In genomic region chr5:75567710-75568109, GRCh38 we compare ENCODE assay signal across 8 cellular contexts. TPM values are rescaled to one million over a fixed set of nuclear protein-coding genes. Genes with fewer than 3 reads are reported as not detected.
A peak's percentile ranks its signal among the peaks of the same experiment; 100 is the strongest.
DNase-seq lines count a peak whose midpoint lies in the region; TF ChIP-seq lines count a peak whose summit lies in the region.

No MANE protein-coding gene starts in this region.

- H3K4me3 Mint-ChIP-seq in chondrocyte (ENCODE audit: unreplicated experiment), result peak overlapping the region; percentile 14
- H3K4me3 Mint-ChIP-seq in stimulated activated naive CD8-positive, alpha-beta T cell treated with anti-CD3 and anti-CD28 coated beads, Interleukin-15, Interleukin-2, amounts not matched to agents 100 ng/mL and 50 ng/mL, for 24 hours, result peak overlapping the region; percentile 72

- intact Hi-C loops in testis (cut with DNase I; ENCODE audit: low total_unique reads), result no loop called here

- H3K9me3 ChIP-seq in BE2C, result no peaks in the 10 kb centered on the region
- H3K9me3 ChIP-seq in testis, result no peaks in the 10 kb centered on the region

- DNase-seq in stimulated activated CD4-positive, alpha-beta T cell treated with anti-CD3 and anti-CD28 coated beads, Interleukin-1b, Interleukin-23, amount 100 ng/mL, for 48 hours, result peak; percentile 16
- DNase-seq in stimulated activated CD4-positive, alpha-beta T cell treated with anti-CD3 and anti-CD28 coated beads, Interleukin-2, amount 100 ng/mL, for 24 hours, result no peak
- DNase-seq in M059J (ENCODE audit: low read depth), result peak; percentile 70
- no peak for DNase-seq in chondrocyte (ENCODE audit: low spot score)
- DNase-seq in BE2C, result no peak
- no peak for DNase-seq in ureter (ENCODE audit: low spot score)
- DNase-seq in testis, result no peak

- H3K27me3 Mint-ChIP-seq in chondrocyte (ENCODE audit: low read depth), result no peaks in the 10 kb centered on the region
- no peaks in the 10 kb centered on the region for H3K27me3 Mint-ChIP-seq in stimulated activated naive CD8-positive, alpha-beta T cell treated with anti-CD3 and anti-CD28 coated beads, Interleukin-15, Interleukin-2, amounts not matched to agents 100 ng/mL and 50 ng/mL, for 24 hours

- peaks cover 14% of the 10 kb centered on the region for H3K4me1 ChIP-seq in BE2C
- H3K4me1 ChIP-seq in testis, result peaks cover 24% of the 10 kb centered on the region

- peaks cover 19% of the 10 kb centered on the region for H3K9me3 Mint-ChIP-seq in chondrocyte (ENCODE audit: low read depth)
- H3K9me3 Mint-ChIP-seq in stimulated activated naive CD8-positive, alpha-beta T cell treated with anti-CD3 and anti-CD28 coated beads, Interleukin-15, Interleukin-2, amounts not matched to agents 100 ng/mL and 50 ng/mL, for 24 hours, result peaks cover 27% of the 10 kb centered on the region

- H3K36me3 Mint-ChIP-seq in chondrocyte (ENCODE audit: low read depth), result peaks cover 12% of the 10 kb centered on the region
- peaks cover 59% of the 10 kb centered on the region for H3K36me3 Mint-ChIP-seq in stimulated activated naive CD8-positive, alpha-beta T cell treated with anti-CD3 and anti-CD28 coated beads, Interleukin-15, Interleukin-2, amounts not matched to agents 100 ng/mL and 50 ng/mL, for 24 hours (ENCODE audit: low read depth)

- no peaks in the 10 kb centered on the region for H3K27me3 ChIP-seq in BE2C
- no peaks in the 10 kb centered on the region for H3K27me3 ChIP-seq in testis

- H3K36me3 ChIP-seq in BE2C (peaks cover 12% of the 10 kb centered on the region), testis (ENCODE audit: low read depth, missing control alignments) (no peaks in the 10 kb centered on the region)

- no peak for TF ChIP-seq POLR2A in testis (IDR thresholded peaks at IDR 0.05)

- WGBS in testis, 2 donors, result 56 to 59% methylated on average over 2 of the region's 2 CpGs

- peak overlapping the region; percentile 92 for H3K27ac Mint-ChIP-seq in chondrocyte (ENCODE audit: unreplicated experiment)
- peak overlapping the region; percentile 97 for H3K27ac Mint-ChIP-seq in stimulated activated naive CD8-positive, alpha-beta T cell treated with anti-CD3 and anti-CD28 coated beads, Interleukin-15, Interleukin-2, amounts not matched to agents 100 ng/mL and 50 ng/mL, for 24 hours

- no peak overlapping the region for H3K4me3 ChIP-seq in BE2C (ENCODE audit: low read depth, low read length)
- no peak overlapping the region for H3K4me3 ChIP-seq in testis

- TF ChIP-seq CTCF in chondrocyte (IDR thresholded peaks at IDR 0.05) (no peak), BE2C (IDR thresholded peaks at IDR 0.05; ENCODE audit: low read depth, low read length) (no peak), testis (IDR thresholded peaks at IDR 0.05) (no peak)

- H3K4me1 Mint-ChIP-seq in chondrocyte (ENCODE audit: low read depth), result peaks cover 39% of the 10 kb centered on the region
- H3K4me1 Mint-ChIP-seq in stimulated activated naive CD8-positive, alpha-beta T cell treated with anti-CD3 and anti-CD28 coated beads, Interleukin-15, Interleukin-2, amounts not matched to agents 100 ng/mL and 50 ng/mL, for 24 hours (ENCODE audit: low read depth), result peaks cover 78% of the 10 kb centered on the region

- peak overlapping the region in 1 of 2 donors; percentile 6 for H3K27ac ChIP-seq in testis

RNA-seq across cellular contexts. Expression of gene ANKDD1B, which starts 43.5 kb away (rescaled TPM):
- total RNA-seq in M059J (2014; rRNA removed; shearing (Covaris generic)), result 0.05 TPM in 1 of 2 replicates, not detected in the other
- total RNA-seq in chondrocyte (0.42 to 1.2 TPM (median 0.72 TPM) in 3 replicates), ureter (3.6 TPM), testis (1 to 10 TPM; 1.3 to 8.1 TPM)
- polyA plus RNA-seq in BE2C (2012; ENCODE audit: insufficient read depth, insufficient read length, low read depth), result 0.73 TPM
- 1.2 TPM for polyA plus RNA-seq in testis (ENCODE audit: insufficient read depth, low read depth, low replicate concordance)

RNA-seq across cellular contexts. Expression of gene POLK, which starts 56.0 kb away (rescaled TPM):
- 24.2 and 28.9 TPM in 2 replicates for total RNA-seq in M059J (2014; rRNA removed; shearing (Covaris generic))
- total RNA-seq in chondrocyte (26.5 to 35.5 TPM (median 26.5 TPM) in 3 replicates), ureter (52.3 TPM), testis (10 to 100 TPM; 41.0 to 56.7 TPM)
- polyA plus RNA-seq in BE2C (2012; ENCODE audit: insufficient read depth, insufficient read length, low read depth), result 13.8 TPM
- polyA plus RNA-seq in testis (ENCODE audit: insufficient read depth, low read depth, low replicate concordance), result 23.3 TPM

RNA-seq across cellular contexts. Expression of gene CERT1, which starts 56.3 kb away (rescaled TPM):
- 10.9 and 13.3 TPM in 2 replicates for total RNA-seq in M059J (2014; rRNA removed; shearing (Covaris generic))
- total RNA-seq in chondrocyte (28.8 to 36.5 TPM (median 36.2 TPM) in 3 replicates), ureter (51.7 TPM), testis (10 to 100 TPM; 45.0 to 61.3 TPM)
- 35.5 TPM for polyA plus RNA-seq in BE2C (2012; ENCODE audit: insufficient read depth, insufficient read length, low read depth)
- polyA plus RNA-seq in testis (ENCODE audit: insufficient read depth, low read depth, low replicate concordance), result 51.3 TPM

Comparison
In these comparisons a context has a peak if more than half of its experiments do, and no peak if none do; other contexts are left out.
1. DNase-seq: peak in stimulated activated CD4-positive, alpha-beta T cell treated with anti-CD3 and anti-CD28 coated beads, Interleukin-1b, Interleukin-23, amount 100 ng/mL, for 48 hours (single experiment) and M059J (single experiment); none in stimulated activated CD4-positive, alpha-beta T cell treated with anti-CD3 and anti-CD28 coated beads, Interleukin-2, amount 100 ng/mL, for 24 hours (0 of 2), chondrocyte (single experiment), BE2C (single experiment), ureter (single experiment) and testis (single experiment).